Comparison of ENCODE assay signal across 21 cellular contexts in the genomic region with DNA sequence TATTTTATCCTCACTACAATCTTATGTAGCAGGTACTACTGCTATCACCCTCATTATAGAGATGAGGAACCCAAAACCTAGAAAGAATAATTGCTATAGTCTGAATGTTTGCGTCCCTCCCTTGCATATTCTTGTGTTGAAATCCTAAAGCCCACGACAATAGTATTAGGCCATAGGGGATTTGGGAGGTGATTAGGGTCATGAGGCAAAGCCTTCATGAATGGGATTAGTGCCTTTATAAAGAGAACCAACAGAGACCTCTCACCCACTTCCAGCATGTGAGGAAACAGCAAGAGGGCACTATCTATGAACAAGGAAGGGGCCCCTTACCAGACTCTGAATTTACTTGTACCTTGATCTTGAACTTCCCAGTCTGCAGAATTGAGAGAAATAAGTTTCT.
DNase-seq lines count a peak whose midpoint lies in the region; ATAC-seq and TF ChIP-seq lines count a peak whose summit lies in the region.
"Had no signal": no experiment of that assay in that cellular context is flagged by ENCODE, and none has a peak within 500 bp of the region (broad histone marks: within the 10 kb centered on the region; RNA-seq: fewer than 3 reads in every experiment).

No MANE protein-coding gene starts in this region.

- no peaks in the 10 kb centered on the region for H3K79me1 ChIP-seq in mesenchymal stem cell (replicated peaks; ENCODE audit: low read length, poor library complexity, severe bottlenecking)

- no peak overlapping the region for H2BK12ac ChIP-seq in mesenchymal stem cell (ENCODE audit: low read length in 2 of 2)

- no peak overlapping the region for H3K4ac ChIP-seq in mesenchymal stem cell (ENCODE audit: low read depth in 1 of 2, low read length in 2 of 2)

- H2BK120ac ChIP-seq in mesenchymal stem cell (ENCODE audit: low read depth, low read length) = no peak overlapping the region

- peaks cover 2% of the 10 kb centered on the region for H3K9me3 Mint-ChIP-seq in neural progenitor cell
- H3K9me3 Mint-ChIP-seq: CD14-positive monocyte; CD4-positive, alpha-beta memory T cell; CD4-positive, CD25-positive, alpha-beta regulatory T cell; CD8-positive, alpha-beta memory T cell had no signal

- H3K36me3 Mint-ChIP-seq in neural progenitor cell = no peaks in the 10 kb centered on the region
- H3K36me3 Mint-ChIP-seq: CD14-positive monocyte; CD4-positive, alpha-beta memory T cell; CD4-positive, CD25-positive, alpha-beta regulatory T cell; CD8-positive, alpha-beta memory T cell had no signal

- H3K9me2 ChIP-seq in Karpas-422 (replicated peaks; ENCODE audit: insufficient read depth, low read length) = no peaks in the 10 kb centered on the region

- no peaks in the 10 kb centered on the region for H3K79me2 ChIP-seq in neural progenitor cell (ENCODE audit: low read depth)
- H3K79me2 ChIP-seq in Karpas-422 (ENCODE audit: low read length) = no peaks in the 10 kb centered on the region

- H4K91ac ChIP-seq in mesenchymal stem cell (ENCODE audit: low read length) = no peak overlapping the region

- no CpG with 5 or more reads among the region's 2 CpGs for WGBS in mesenchymal stem cell

- no peak overlapping the region; the same call in 1 of the 2 replicates for H3K27ac ChIP-seq in WERI-Rb-1
- no peak overlapping the region for H3K27ac ChIP-seq in mesenchymal stem cell (ENCODE audit: low read length, poor library complexity, severe bottlenecking)
- H3K27ac ChIP-seq in neural progenitor cell = no peak overlapping the region
- H3K27ac ChIP-seq in Karpas-422 (ENCODE audit: low read length) = no peak overlapping the region
- H3K27ac ChIP-seq: 22Rv1, A549, BLaER1 had no signal

- H3K4me1 Mint-ChIP-seq in neural progenitor cell = peaks cover 19% of the 10 kb centered on the region
- H3K4me1 Mint-ChIP-seq: CD14-positive monocyte; CD4-positive, alpha-beta memory T cell; CD4-positive, CD25-positive, alpha-beta regulatory T cell had no signal

- H3K4me2 ChIP-seq in mesenchymal stem cell (ENCODE audit: low read length, poor library complexity, severe bottlenecking) (no peak overlapping the region), neural progenitor cell (peak overlapping the region; percentile 51), Karpas-422 (ENCODE audit: low read depth, low read length, poor library complexity, severe bottlenecking) (no peak overlapping the region)
- H3K4me2 ChIP-seq: A549, BLaER1 had no signal

- H3K9me3 ChIP-seq in WERI-Rb-1 (ENCODE audit: severe bottlenecking) (no peaks in the 10 kb centered on the region), mesenchymal stem cell (ENCODE audit: control insufficient read depth, low read length) (no peaks in the 10 kb centered on the region), neural progenitor cell (ENCODE audit: low read depth) (no peaks in the 10 kb centered on the region), Karpas-422 (ENCODE audit: low read length) (no peaks in the 10 kb centered on the region)
- H3K9me3 ChIP-seq: A549, BE2C, BLaER1 had no signal

- no peak overlapping the region for H3K27ac Mint-ChIP-seq in neural progenitor cell
- H3K27ac Mint-ChIP-seq: CD14-positive monocyte; CD4-positive, alpha-beta memory T cell; CD4-positive, CD25-positive, alpha-beta regulatory T cell; CD8-positive, alpha-beta memory T cell had no signal

- H3F3A ChIP-seq in neural progenitor cell (ENCODE audit: low read depth) = no peaks in the 10 kb centered on the region

- no peak overlapping the region for H4K8ac ChIP-seq in mesenchymal stem cell (ENCODE audit: low read length)

- ATAC-seq in left cardiac atrium = no peak
- ATAC-seq: A549 had no signal

- TF ChIP-seq CTCF in WERI-Rb-1 (IDR thresholded peaks at IDR 0.05; ENCODE audit: low read depth, low read length) = no peak
- no peak for TF ChIP-seq CTCF in neural progenitor cell (IDR thresholded peaks at IDR 0.05)

- intact Hi-C loops in left cardiac atrium (cut with DNase I) = loop anchor here in 1 of 2 donors (5.0 kb wide), 1 partner anchor 1308 kb away; no protein-coding TSS in a partner anchor

- H4K20me1 ChIP-seq in neural progenitor cell (ENCODE audit: low read depth) = no peaks in the 10 kb centered on the region
- no peaks in the 10 kb centered on the region for H4K20me1 ChIP-seq in Karpas-422 (ENCODE audit: insufficient read depth, low read depth, low read length)
- H4K20me1 ChIP-seq: BLaER1 had no signal

- no peak overlapping the region for H3K18ac ChIP-seq in mesenchymal stem cell (ENCODE audit: low read depth in 1 of 2, low read length in 2 of 2)

- H3K36me3 ChIP-seq in WERI-Rb-1 (no peaks in the 10 kb centered on the region), mesenchymal stem cell (ENCODE audit: control insufficient read depth in 1 of 2, insufficient read depth in 2 of 2, low read depth in 1 of 2, low read length in 2 of 2) (no peaks in the 10 kb centered on the region), neural progenitor cell (no peaks in the 10 kb centered on the region), Karpas-422 (ENCODE audit: insufficient read depth, low read length) (no peaks in the 10 kb centered on the region)
- H3K36me3 ChIP-seq: BE2C, BLaER1 had no signal

- H3K27me3 ChIP-seq in WERI-Rb-1 (ENCODE audit: insufficient read depth, low read depth, severe bottlenecking) (no peaks in the 10 kb centered on the region), mesenchymal stem cell (ENCODE audit: control insufficient read depth in 1 of 2, insufficient read depth in 1 of 2, low read length in 2 of 2) (no peaks in the 10 kb centered on the region), neural progenitor cell (no peaks in the 10 kb centered on the region), Karpas-422 (ENCODE audit: low read length) (no peaks in the 10 kb centered on the region)
- H3K27me3 ChIP-seq: BE2C, BLaER1 had no signal

- peak overlapping the region; percentile 71 for H2AK5ac ChIP-seq in mesenchymal stem cell (ENCODE audit: low read length, severe bottlenecking)

- peak; percentile 88 for DNase-seq in NCI-H82 (lab: John Stamatoyannopoulos, UW)
- peak; percentile 16 for DNase-seq in WERI-Rb-1
- DNase-seq in mesenchymal stem cell = no peak
- DNase-seq in neural progenitor cell (ENCODE audit: low spot score) = peak; percentile 72
- no peak for DNase-seq in stimulated activated CD8-positive, alpha-beta memory T cell treated with anti-CD3 and anti-CD28 coated beads, Interleukin-4, amount 100 ng/mL, for 48 hours
- no peak for DNase-seq in HK-2 (ENCODE audit: unreplicated experiment)
- DNase-seq in left cardiac atrium = no peak
- DNase-seq in Karpas-422 = no peak
- DNase-seq: BE2C; C1 segment of cervical spinal cord; CD4-positive, alpha-beta memory T cell; CD4-positive, CD25-positive, alpha-beta regulatory T cell; CD8-positive, alpha-beta memory T cell; COR-L47; DMS 273 treated with DMSO at 0.1 percent for 48 hours; DMS79 treated with DMSO at 0.1 percent for 48 hours; GF-D8 had no signal

- H3K4me1 ChIP-seq in mesenchymal stem cell (ENCODE audit: control insufficient read depth, insufficient read depth, low read depth, low read length) (peaks cover 1% of the 10 kb centered on the region), neural progenitor cell (peaks cover 13% of the 10 kb centered on the region), Karpas-422 (ENCODE audit: low read length) (no peaks in the 10 kb centered on the region)
- H3K4me1 ChIP-seq: A549, BE2C had no signal

- no peak overlapping the region for H3K4me3 ChIP-seq in WERI-Rb-1 (ENCODE audit: low read depth, low read length)
- no peak overlapping the region for H3K4me3 ChIP-seq in mesenchymal stem cell (ENCODE audit: insufficient read depth in 1 of 2, low read depth in 1 of 2, low read length in 2 of 2)
- no peak overlapping the region for H3K4me3 ChIP-seq in neural progenitor cell
- no peak overlapping the region for H3K4me3 ChIP-seq in Karpas-422 (ENCODE audit: low read length)
- H3K4me3 ChIP-seq: A549, BLaER1 had no signal

- no peak overlapping the region for H2BK15ac ChIP-seq in mesenchymal stem cell (ENCODE audit: low read depth, poor library complexity, severe bottlenecking)

- no peak overlapping the region for H3K14ac ChIP-seq in mesenchymal stem cell (ENCODE audit: low read length in 2 of 2)

- H2BK5ac ChIP-seq in mesenchymal stem cell (ENCODE audit: low read depth, low read length, poor library complexity, severe bottlenecking) = no peak overlapping the region

- H2AFZ ChIP-seq in mesenchymal stem cell (ENCODE audit: low read depth, low read length) (no peak overlapping the region), neural progenitor cell (replicated peaks) (no peak overlapping the region), Karpas-422 (ENCODE audit: low read length) (no peak overlapping the region)

- H3K9ac ChIP-seq in mesenchymal stem cell (ENCODE audit: low read length) = no peak overlapping the region
- no peak overlapping the region for H3K9ac ChIP-seq in neural progenitor cell
- no peak overlapping the region for H3K9ac ChIP-seq in Karpas-422 (ENCODE audit: low read length)
- H3K9ac ChIP-seq: BLaER1 had no signal

- no peak overlapping the region for H3K4me3 Mint-ChIP-seq in neural progenitor cell
- H3K4me3 Mint-ChIP-seq: CD14-positive monocyte; CD4-positive, alpha-beta memory T cell; CD4-positive, CD25-positive, alpha-beta regulatory T cell; CD8-positive, alpha-beta memory T cell had no signal

- H3K27me3 Mint-ChIP-seq in neural progenitor cell (ENCODE audit: insufficient read depth, low read depth) = peaks cover 4% of the 10 kb centered on the region
- H3K27me3 Mint-ChIP-seq: CD4-positive, CD25-positive, alpha-beta regulatory T cell had no signal

- H3K23ac ChIP-seq in mesenchymal stem cell (ENCODE audit: low read length in 2 of 2) = no peak overlapping the region

Comparison
In these comparisons a context has a peak if more than half of its experiments do, and no peak if none do; other contexts are left out.
1. DNase-seq: peak in NCI-H82 (single experiment), WERI-Rb-1 (single experiment) and neural progenitor cell (single experiment); none in mesenchymal stem cell (single experiment), stimulated activated CD8-positive, alpha-beta memory T cell treated with anti-CD3 and anti-CD28 coated beads, Interleukin-4, amount 100 ng/mL, for 48 hours (single experiment), HK-2 (single experiment), left cardiac atrium (single experiment) and Karpas-422 (single experiment).